In the genomic region with DNA sequence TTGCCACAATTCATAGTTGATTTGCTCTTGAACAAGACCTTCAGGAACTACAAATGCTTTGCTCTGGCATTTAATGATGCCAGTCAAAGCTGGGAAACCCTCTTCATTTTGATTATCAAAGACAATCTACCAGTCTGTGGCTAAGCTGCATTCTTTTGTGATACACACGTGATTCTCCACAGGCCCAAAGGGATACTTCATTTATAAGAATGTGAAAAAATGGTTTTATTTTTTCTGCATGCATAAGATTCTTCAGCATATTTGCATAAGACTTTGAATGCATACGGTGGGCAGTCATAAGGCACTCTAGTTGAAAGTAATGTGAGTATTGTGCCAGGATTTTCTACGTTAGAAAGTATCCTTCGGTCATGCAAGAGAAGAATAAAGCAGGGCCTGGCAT, we compare ENCODE assay signal across 22 cellular contexts.
"Had no signal": no experiment of that assay in that cellular context is flagged by ENCODE, and none has a peak within 500 bp of the region (broad histone marks: within the 10 kb centered on the region; RNA-seq: fewer than 3 reads in every experiment).

No MANE protein-coding gene starts in this region.

- H3K4me3 ChIP-seq: coronary artery, heart right ventricle, lower lobe of right lung, neural progenitor cell, spleen, thoracic aorta had no signal

- H3K4me3 Mint-ChIP-seq: activated naive CD8-positive, alpha-beta T cell; activated T-cell treated with anti-CD3 and anti-CD28 coated beads, Interleukin-2, amount 50 U/mL, for 24 hours; activated T-helper 17 cell treated with anti-CD3 and anti-CD28 coated beads, Interleukin-2, amount 50 U/mL, for 72 hours; naive thymus-derived CD4-positive, alpha-beta T cell; neural progenitor cell; T-helper 2 cell treated with Interferon-gamma antibody and Interleukin-4, amounts not matched to agents 5 μg/mL and 100 μg/mL, for 36 hours had no signal

- DNase-seq: activated CD4-positive, alpha-beta T cell treated with anti-CD3 and anti-CD28 coated beads, Interleukin-2, amount 50 U/mL, for 1 hour; activated CD4-positive, CD25-positive, alpha-beta regulatory T cell treated with anti-CD3 and anti-CD28 coated beads, Interleukin-2, amount 50 U/mL, for 72 hours; activated naive CD4-positive, alpha-beta T cell; activated T-cell treated with anti-CD3 and anti-CD28 coated beads, Interleukin-2, amount 50 U/mL, for 24 hours; amniotic stem cell; heart right ventricle; lower lobe of right lung; mesendoderm; naive thymus-derived CD4-positive, alpha-beta T cell; posterior cingulate gyrus; spleen; stimulated activated CD4-positive, alpha-beta T cell treated with anti-CD3 and anti-CD28 coated beads, Interleukin-4, amount 100 ng/mL, for 1 hour; stimulated activated naive CD4-positive, alpha-beta T cell; WERI-Rb-1 had no signal

- H3K36me3 Mint-ChIP-seq: naive thymus-derived CD4-positive, alpha-beta T cell; neural progenitor cell had no signal

- H3K9me3 ChIP-seq: heart right ventricle, lower lobe of right lung, spleen, thoracic aorta had no signal

- H3K27ac ChIP-seq: coronary artery, heart right ventricle, lower lobe of right lung, neural progenitor cell, spleen, thoracic aorta, WERI-Rb-1 had no signal

- FAIRE-seq: bronchial epithelial cell, TTC549 had no signal

- H3K4me1 Mint-ChIP-seq: activated T-helper 17 cell treated with anti-CD3 and anti-CD28 coated beads, Interleukin-2, amount 50 U/mL, for 72 hours; naive thymus-derived CD4-positive, alpha-beta T cell had no signal

- H3K9me3 Mint-ChIP-seq: activated T-cell treated with anti-CD3 and anti-CD28 coated beads, Interleukin-2, amount 50 U/mL, for 24 hours; activated T-helper 17 cell treated with anti-CD3 and anti-CD28 coated beads, Interleukin-2, amount 50 U/mL, for 72 hours; naive thymus-derived CD4-positive, alpha-beta T cell; neural progenitor cell; T-helper 2 cell treated with Interferon-gamma antibody and Interleukin-4, amounts not matched to agents 5 μg/mL and 100 μg/mL, for 36 hours had no signal

- H3K27ac Mint-ChIP-seq: activated naive CD8-positive, alpha-beta T cell; activated T-cell treated with anti-CD3 and anti-CD28 coated beads, Interleukin-2, amount 50 U/mL, for 24 hours; activated T-helper 17 cell treated with anti-CD3 and anti-CD28 coated beads, Interleukin-2, amount 50 U/mL, for 72 hours; naive thymus-derived CD4-positive, alpha-beta T cell; neural progenitor cell; T-helper 2 cell treated with Interferon-gamma antibody and Interleukin-4, amounts not matched to agents 5 μg/mL and 100 μg/mL, for 36 hours had no signal

- H3K27me3 ChIP-seq: heart right ventricle, neural progenitor cell, spleen had no signal

- H3K36me3 ChIP-seq: heart right ventricle, lower lobe of right lung, neural progenitor cell, spleen, thoracic aorta, WERI-Rb-1 had no signal

- H3K4me1 ChIP-seq: heart right ventricle, lower lobe of right lung, spleen had no signal

- H3K27me3 Mint-ChIP-seq: activated naive CD8-positive, alpha-beta T cell; activated T-helper 17 cell treated with anti-CD3 and anti-CD28 coated beads, Interleukin-2, amount 50 U/mL, for 72 hours had no signal
